In the genomic region with DNA sequence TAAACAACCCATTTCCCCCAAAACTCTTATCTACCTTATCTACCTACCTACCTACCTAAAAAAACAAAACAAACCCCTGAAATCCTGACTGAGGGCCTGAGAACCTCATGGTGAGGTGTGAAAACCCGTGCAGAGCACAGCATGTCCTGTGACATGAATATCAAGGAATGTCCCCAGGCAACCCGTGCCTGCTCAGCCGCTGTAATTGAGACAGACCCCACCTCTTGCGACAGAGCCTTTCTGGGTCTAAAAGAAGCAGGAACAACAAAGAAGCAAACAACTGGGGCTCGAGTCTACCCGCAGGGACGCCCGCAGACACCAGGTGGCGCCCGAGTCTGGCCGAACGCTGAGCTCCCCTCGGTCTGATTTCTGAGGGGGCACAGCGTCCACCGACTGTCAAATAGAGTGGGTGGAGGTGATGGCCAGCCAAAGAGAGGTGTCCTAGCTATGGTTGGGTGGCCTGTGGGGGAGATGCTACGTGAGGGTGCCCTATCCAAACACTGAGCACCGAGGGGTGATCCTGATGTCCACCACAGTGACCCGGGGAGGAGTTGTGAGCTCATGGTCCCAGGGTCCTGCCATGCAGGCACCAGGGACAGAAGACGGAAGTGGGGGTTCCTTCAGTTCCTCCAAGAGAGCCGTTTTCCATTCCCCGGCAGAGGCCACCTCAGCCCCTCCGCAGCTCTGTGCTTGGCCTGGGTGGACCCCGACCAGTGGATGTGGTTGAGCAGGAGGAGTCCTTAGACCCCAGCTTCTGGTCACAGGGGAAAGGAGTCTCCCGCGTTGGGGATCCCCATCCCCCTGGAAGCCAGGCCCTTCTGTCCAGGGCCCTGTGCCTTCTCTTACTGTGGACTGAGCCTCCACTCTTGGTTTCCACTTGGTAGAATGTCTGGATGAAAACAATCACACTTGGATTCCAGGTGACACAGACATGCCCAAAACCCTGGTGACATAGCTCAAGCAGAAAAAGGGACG, we compare ENCODE assay signal across 8 cellular contexts.
DNase-seq lines count a peak whose midpoint lies in the region; ATAC-seq and TF ChIP-seq lines count a peak whose summit lies in the region.

No MANE protein-coding gene starts in this region.

- H3K4me1 Mint-ChIP-seq in brain (peaks cover 15% of the 10 kb centered on the region), immature natural killer cell (peaks cover 0 to 5% of the 10 kb centered on the region in 2 donors)

- H3K9me3 Mint-ChIP-seq in brain = peaks cover 0 to 7% (median 0%) of the 10 kb centered on the region in 5 experiments
- no peaks in the 10 kb centered on the region for H3K9me3 Mint-ChIP-seq in immature natural killer cell

- no peak overlapping the region for H3K4me3 ChIP-seq in BE2C (ENCODE audit: low read depth, low read length)

- DNase-seq in BE2C (peak; percentile 69), NCI-H2029 treated with DMSO at 0.1 percent for 48 hours (lab: John Stamatoyannopoulos, UW) (peak; percentile 31), immature natural killer cell (peak; percentile 38 to 54 (median 51))
- DNase-seq in stimulated activated CD4-positive, alpha-beta T cell treated with anti-CD3 and anti-CD28 coated beads, Interleukin-12 subunit alpha, Interleukin-12 subunit beta, amount 100 ng/mL, for 4 hours = peak; percentile 77

- peak overlapping the region; percentile 36; the same call in 1 of the 2 replicates for H3K27ac ChIP-seq in VCaP

- TF ChIP-seq CTCF in BE2C (IDR thresholded peaks at IDR 0.05; ENCODE audit: low read depth, low read length) = peak; percentile 90
- TF ChIP-seq CTCF in VCaP (conservative IDR thresholded peaks at IDR 0.05) = peak; percentile 98
- TF ChIP-seq CTCF in brain (conservative IDR thresholded peaks at IDR 0.05) = peak; percentile 96 to 98

- H3K27me3 Mint-ChIP-seq in brain = peaks cover 40% of the 10 kb centered on the region
- peaks cover 0 to 12% (median 4%) of the 10 kb centered on the region in 3 donors for H3K27me3 Mint-ChIP-seq in immature natural killer cell (ENCODE audit: low read depth in 3 of 3)

- H3K4me1 ChIP-seq in BE2C = no peaks in the 10 kb centered on the region

- ATAC-seq in GM21825 (IDR thresholded peaks at IDR 0.05; ENCODE audit: unreplicated experiment) (peak; percentile 50), HG03469 (IDR thresholded peaks at IDR 0.05; ENCODE audit: unreplicated experiment) (no peak)

- H3K4me3 Mint-ChIP-seq in brain (peak overlapping the region in 4 of 5 experiments; percentile 41 to 66 (median 64)), immature natural killer cell (no peak overlapping the region)

- peaks cover 7% of the 10 kb centered on the region for H3K27me3 ChIP-seq in BE2C

- H3K36me3 ChIP-seq in BE2C = no peaks in the 10 kb centered on the region

- H3K36me3 Mint-ChIP-seq in brain (no peaks in the 10 kb centered on the region), immature natural killer cell (no peaks in the 10 kb centered on the region)

- no peaks in the 10 kb centered on the region for H3K9me3 ChIP-seq in BE2C

- H3K27ac Mint-ChIP-seq in brain = peak overlapping the region in 4 of 5 experiments; percentile 46 to 97 (median 55)
- H3K27ac Mint-ChIP-seq in immature natural killer cell = no peak overlapping the region

Comparison
In these comparisons a context has a peak if more than half of its experiments do, and no peak if none do; other contexts are left out.
1. H3K27ac Mint-ChIP-seq: peak in brain (4 of 5); none in immature natural killer cell (0 of 6).
2. H3K4me3 Mint-ChIP-seq: peak in brain (4 of 5); none in immature natural killer cell (0 of 5).
3. Peak in every context shown above with its lines, with median percentiles within 50 percentile points of each other: DNase-seq and CTCF ChIP-seq.